ENCODE assay signal across 8 cellular contexts in genomic region chr12:14256139-14256538, GRCh38.
DNase-seq lines count a peak whose midpoint lies in the region; ATAC-seq and TF ChIP-seq lines count a peak whose summit lies in the region.

No MANE protein-coding gene starts in this region.

- peak overlapping the region; percentile 60; the same call in 1 of the 2 replicates for H3K4me2 ChIP-seq in DOHH2 (ENCODE audit: low read length)
- H3K4me2 ChIP-seq in parathyroid adenoma (ENCODE audit: low read length), result peak overlapping the region; percentile 57

- peak in 1 of 3 donors; percentile 16 for DNase-seq in T-helper 17 cell
- peak in 1 of 2 donors; percentile 31 for DNase-seq in central memory CD8-positive, alpha-beta T cell (ENCODE audit: low spot score in 2 of 2)
- DNase-seq in Ammon's horn (ENCODE audit: low spot score), result no peak
- no peak for DNase-seq in cortex of kidney (lab: John Stamatoyannopoulos, UW)

- H3K4me1 Mint-ChIP-seq in T-helper 17 cell, result peaks cover 29% of the 10 kb centered on the region
- peaks cover 39% of the 10 kb centered on the region for H3K4me1 Mint-ChIP-seq in central memory CD8-positive, alpha-beta T cell

- peak overlapping the region; percentile 90; the same call in 1 of the 2 replicates for H3K27ac ChIP-seq in DOHH2 (ENCODE audit: low read depth, low read length)
- peak overlapping the region; percentile 93 for H3K27ac ChIP-seq in parathyroid adenoma

- peaks cover 57% of the 10 kb centered on the region for H3K4me1 ChIP-seq in DOHH2 (ENCODE audit: control insufficient read depth, low read length)
- H3K4me1 ChIP-seq in parathyroid adenoma, result peaks cover 47% of the 10 kb centered on the region

- peaks cover 51% of the 10 kb centered on the region for H3K9me3 ChIP-seq in DOHH2 (ENCODE audit: control insufficient read depth, insufficient read depth, low read length)
- H3K9me3 ChIP-seq in T-helper 17 cell (ENCODE audit: control insufficient read depth, low read length, poor library complexity, severe bottlenecking), result no peaks in the 10 kb centered on the region
- no peaks in the 10 kb centered on the region for H3K9me3 ChIP-seq in parathyroid adenoma (ENCODE audit: control insufficient read depth, low read length)

- H3K27me3 ChIP-seq in DOHH2 (ENCODE audit: control insufficient read depth, low read length), result no peaks in the 10 kb centered on the region
- H3K27me3 ChIP-seq in parathyroid adenoma (ENCODE audit: control insufficient read depth, insufficient read depth, low read length), result no peaks in the 10 kb centered on the region

- no peaks in the 10 kb centered on the region for H3K36me3 Mint-ChIP-seq in T-helper 17 cell (ENCODE audit: low read depth)
- H3K36me3 Mint-ChIP-seq in central memory CD8-positive, alpha-beta T cell (ENCODE audit: insufficient read depth), result peaks cover 7% of the 10 kb centered on the region

- H3K27me3 Mint-ChIP-seq in T-helper 17 cell, result no peaks in the 10 kb centered on the region
- H3K27me3 Mint-ChIP-seq in central memory CD8-positive, alpha-beta T cell, result no peaks in the 10 kb centered on the region

- H3K79me2 ChIP-seq in DOHH2 (ENCODE audit: control insufficient read depth, low read length), result no peaks in the 10 kb centered on the region
- no peaks in the 10 kb centered on the region for H3K79me2 ChIP-seq in parathyroid adenoma

- H3K9me3 Mint-ChIP-seq in central memory CD8-positive, alpha-beta T cell, result no peaks in the 10 kb centered on the region

- ATAC-seq in T-helper 17 cell, result peak; percentile 67
- ATAC-seq in central memory CD8-positive, alpha-beta T cell (replicated peaks; ENCODE audit: extremely low read depth, poor library complexity, severe bottlenecking), result peak; percentile 65
- ATAC-seq in HG03442 (IDR thresholded peaks at IDR 0.05; ENCODE audit: unreplicated experiment), result no peak
- ATAC-seq in HG03378 (IDR thresholded peaks at IDR 0.05; ENCODE audit: unreplicated experiment), result no peak

- no peak overlapping the region for H3K9ac ChIP-seq in parathyroid adenoma

- H2AFZ ChIP-seq in parathyroid adenoma, result peak overlapping the region; percentile 86

- no peaks in the 10 kb centered on the region for H4K20me1 ChIP-seq in DOHH2 (ENCODE audit: control insufficient read depth, insufficient read depth, low read depth, low read length)

- H3K9me2 ChIP-seq in DOHH2 (replicated peaks; ENCODE audit: control insufficient read depth, low read length), result no peaks in the 10 kb centered on the region

- TF ChIP-seq CTCF in DOHH2 (IDR thresholded peaks at IDR 0.05; ENCODE audit: low read depth, low read length, poor library complexity, severe bottlenecking), result no peak
- no peak for TF ChIP-seq CTCF in parathyroid adenoma (IDR thresholded peaks at IDR 0.05)

- H3K4me3 ChIP-seq in DOHH2 (ENCODE audit: low read length) (0 out of 2 replicates have a peak overlapping the region, but pooled peaks have one; percentile 3), parathyroid adenoma (ENCODE audit: low read depth, low read length) (peak overlapping the region; percentile 55)

- peaks cover 10% of the 10 kb centered on the region for H3F3A ChIP-seq in DOHH2 (ENCODE audit: control insufficient read depth, insufficient read depth)

- H3K36me3 ChIP-seq in DOHH2 (ENCODE audit: control insufficient read depth, low read length) (peaks cover 26% of the 10 kb centered on the region), parathyroid adenoma (ENCODE audit: control insufficient read depth, insufficient read depth, low read length) (no peaks in the 10 kb centered on the region)

- H3K4me3 Mint-ChIP-seq in T-helper 17 cell, result peak overlapping the region; percentile 65
- H3K4me3 Mint-ChIP-seq in central memory CD8-positive, alpha-beta T cell, result peak overlapping the region; percentile 53

- peak overlapping the region; percentile 95 for H3K27ac Mint-ChIP-seq in T-helper 17 cell
- peak overlapping the region; percentile 96 for H3K27ac Mint-ChIP-seq in central memory CD8-positive, alpha-beta T cell (ENCODE audit: low read depth)

Comparison
In these comparisons a context has a peak if more than half of its experiments do, and no peak if none do; other contexts are left out.
1. ATAC-seq: peak in T-helper 17 cell (single experiment) and central memory CD8-positive, alpha-beta T cell (single experiment); none in HG03442 (single experiment) and HG03378 (single experiment).